10 cellular contexts compared by ENCODE assay signal in genomic region chr13:77323858-77324257, GRCh38. TPM values are rescaled to one million over a fixed set of nuclear protein-coding genes. Genes with fewer than 3 reads are reported as not detected.
A peak's percentile ranks its signal among the peaks of the same experiment; 100 is the strongest.
DNase-seq lines count a peak whose midpoint lies in the region; ATAC-seq and TF ChIP-seq lines count a peak whose summit lies in the region.
"Had no signal": no experiment of that assay in that cellular context is flagged by ENCODE, and none has a peak within 500 bp of the region (broad histone marks: within the 10 kb centered on the region; RNA-seq: fewer than 3 reads in every experiment).

No MANE protein-coding gene starts in this region.

- peaks cover 28% of the 10 kb centered on the region for H3F3A ChIP-seq in MM.1S (ENCODE audit: insufficient read depth, low read length)

- H3K9me3 ChIP-seq in MM.1S (replicated peaks; ENCODE audit: insufficient read depth, low read length) (no peaks in the 10 kb centered on the region), stomach (no peaks in the 10 kb centered on the region), heart left ventricle (no peaks in the 10 kb centered on the region)

- POLR2A ChIA-PET in activated CD4-positive, alpha-beta memory T cell treated with anti-CD3 and anti-CD28 coated beads, Interleukin-2, amount 10 ng/mL, durations not matched to agents 7 days and 5 days (lab: Charles Lee): no interaction called here

- H3K4me1 ChIP-seq in MM.1S (ENCODE audit: low read length): peaks cover 52% of the 10 kb centered on the region
- peaks cover 13 to 74% (median 54%) of the 10 kb centered on the region in 4 donors for H3K4me1 ChIP-seq in stomach
- H3K4me1 ChIP-seq in heart left ventricle: peaks cover 3 to 75% (median 45%) of the 10 kb centered on the region in 12 donors

- H3K36me3 ChIP-seq in MM.1S (replicated peaks; ENCODE audit: insufficient read depth, low read length): no peaks in the 10 kb centered on the region
- no peaks in the 10 kb centered on the region for H3K36me3 ChIP-seq in stomach
- no peaks in the 10 kb centered on the region for H3K36me3 ChIP-seq in heart left ventricle

- DNase-seq in GF-D8 (lab: John Stamatoyannopoulos, UW) (peak; percentile 79), MM.1S (no peak), stomach (no peak), heart left ventricle (no peak), NCI-H2227 (lab: John Stamatoyannopoulos, UW; ENCODE audit: unreplicated experiment) (no peak), HPDE6-E6E7 (ENCODE audit: extremely low spot score) (no peak)
- DNase-seq in activated CD4-positive, alpha-beta memory T cell treated with anti-CD3 and anti-CD28 coated beads, Interleukin-2, amount 10 ng/mL, durations not matched to agents 7 days and 5 days: no peak
- DNase-seq: HCEC 1CT had no signal

- TF ChIP-seq CTCF in MM.1S (IDR thresholded peaks at IDR 0.05; ENCODE audit: low read length): no peak
- no peak for TF ChIP-seq CTCF in nephron (IDR thresholded peaks at IDR 0.05; ENCODE audit: unreplicated experiment in 3 of 3)
- no peak for TF ChIP-seq CTCF in stomach (IDR thresholded peaks at IDR 0.05)
- TF ChIP-seq CTCF in heart left ventricle (IDR thresholded peaks at IDR 0.05): no peak

- H3K9me2 ChIP-seq in MM.1S (replicated peaks; ENCODE audit: insufficient read depth, low read length): no peaks in the 10 kb centered on the region

- peak overlapping the region; percentile 90 for H3K4me3 Mint-ChIP-seq in activated CD4-positive, alpha-beta memory T cell treated with anti-CD3 and anti-CD28 coated beads, Interleukin-2, amount 10 ng/mL, durations not matched to agents 7 days and 5 days
- H3K4me3 Mint-ChIP-seq in nephron: peak overlapping the region; percentile 2 to 27 (median 5)

- no peaks in the 10 kb centered on the region for H3K27me3 ChIP-seq in MM.1S (replicated peaks; ENCODE audit: insufficient read depth, low read length)
- H3K27me3 ChIP-seq in stomach: no peaks in the 10 kb centered on the region
- no peaks in the 10 kb centered on the region for H3K27me3 ChIP-seq in heart left ventricle

- peaks cover 81% of the 10 kb centered on the region for H3K79me2 ChIP-seq in MM.1S (ENCODE audit: low read length)

- no peak overlapping the region for H3K27ac ChIP-seq in MM.1S (ENCODE audit: low read length)
- no peak overlapping the region for H3K27ac ChIP-seq in stomach
- no peak overlapping the region for H3K27ac ChIP-seq in heart left ventricle
- H3K27ac ChIP-seq: parathyroid adenoma had no signal

- H3K4me3 ChIP-seq in MM.1S (ENCODE audit: low read length) (peak overlapping the region; percentile 91), stomach (no peak overlapping the region), heart left ventricle (peak overlapping the region in 1 of 12 donors; percentile 91)

- peaks cover 73% of the 10 kb centered on the region for H3K4me1 Mint-ChIP-seq in activated CD4-positive, alpha-beta memory T cell treated with anti-CD3 and anti-CD28 coated beads, Interleukin-2, amount 10 ng/mL, durations not matched to agents 7 days and 5 days
- peaks cover 48% of the 10 kb centered on the region for H3K4me1 Mint-ChIP-seq in nephron

- TF ChIP-seq POLR2A in stomach (IDR thresholded peaks at IDR 0.05) (no peak), heart left ventricle (IDR thresholded peaks at IDR 0.05) (no peak)

- no peaks in the 10 kb centered on the region for H3K27me3 Mint-ChIP-seq in activated CD4-positive, alpha-beta memory T cell treated with anti-CD3 and anti-CD28 coated beads, Interleukin-2, amount 10 ng/mL, durations not matched to agents 7 days and 5 days
- H3K27me3 Mint-ChIP-seq in nephron (ENCODE audit: low read depth): no peaks in the 10 kb centered on the region

- TF ChIP-seq EP300 in stomach (IDR thresholded peaks at IDR 0.05): no peak

- H3K4me2 ChIP-seq in MM.1S (ENCODE audit: low read depth, low read length): peak overlapping the region; percentile 63; the same call in 1 of the 2 replicates

- peak overlapping the region; percentile 34 for H3K27ac Mint-ChIP-seq in activated CD4-positive, alpha-beta memory T cell treated with anti-CD3 and anti-CD28 coated beads, Interleukin-2, amount 10 ng/mL, durations not matched to agents 7 days and 5 days
- no peak overlapping the region for H3K27ac Mint-ChIP-seq in nephron

- CTCF ChIA-PET in activated CD4-positive, alpha-beta memory T cell treated with anti-CD3 and anti-CD28 coated beads, Interleukin-2, amount 10 ng/mL, durations not matched to agents 7 days and 5 days (lab: Charles Lee): no interaction called here

- peaks cover 31% of the 10 kb centered on the region for H3K36me3 Mint-ChIP-seq in activated CD4-positive, alpha-beta memory T cell treated with anti-CD3 and anti-CD28 coated beads, Interleukin-2, amount 10 ng/mL, durations not matched to agents 7 days and 5 days (ENCODE audit: low read depth)
- H3K36me3 Mint-ChIP-seq in nephron (ENCODE audit: low read depth): no peaks in the 10 kb centered on the region

- no peak overlapping the region for H3K9ac ChIP-seq in MM.1S (ENCODE audit: low read length)
- H3K9ac ChIP-seq: parathyroid adenoma had no signal

- H3K9me3 Mint-ChIP-seq in activated CD4-positive, alpha-beta memory T cell treated with anti-CD3 and anti-CD28 coated beads, Interleukin-2, amount 10 ng/mL, durations not matched to agents 7 days and 5 days: no peaks in the 10 kb centered on the region
- H3K9me3 Mint-ChIP-seq in nephron: no peaks in the 10 kb centered on the region

- H4K20me1 ChIP-seq in MM.1S (ENCODE audit: insufficient read depth, low read length): peaks cover 37% of the 10 kb centered on the region

- no peak overlapping the region for H2AFZ ChIP-seq in MM.1S (ENCODE audit: low read length)
- H2AFZ ChIP-seq: parathyroid adenoma had no signal

- WGBS in stomach, 5 donors: 32 to 63% (median 41%) methylated on average over 1 of the region's 1 CpG
- 41 to 63% (median 52%) methylated on average over 1 of the region's 1 CpG for WGBS in heart left ventricle, 4 donors

- intact Hi-C loops in stomach (cut with DNase I; ENCODE audit: low total_unique reads): no loop called here
- intact Hi-C loops in heart left ventricle (cut with DNase I): loop anchor here in 3 of 10 donors (5.0 to 10.0 kb wide), 4 partner anchors 49 to 299 kb away; partner anchors contain the start of gene FBXL3 (in 1 of the 3)

- no peak for ATAC-seq in heart left ventricle

RNA-seq across cellular contexts. Expression of gene MYCBP2, which starts 3.0 kb away (rescaled TPM):
- 100 to 1,000 TPM in 1 of 2 experiments, 10 to 100 TPM in 1; 81.9 to 105 TPM for total RNA-seq in activated CD4-positive, alpha-beta memory T cell treated with anti-CD3 and anti-CD28 coated beads, Interleukin-2, amount 10 ng/mL, durations not matched to agents 7 days and 5 days
- total RNA-seq in stomach (100 to 1,000 TPM in 4 of 5 donors, 10 to 100 TPM in 1; 25.0 to 194 (median 113) TPM), heart left ventricle (10 to 100 TPM; 32.9 to 85.6 (median 64.9) TPM)
- polyA plus RNA-seq in stomach (10 to 100 TPM; 15.6 to 28.0 (median 19.4) TPM), heart left ventricle (10 to 100 TPM; 15.7 to 30.7 TPM)
